ENCODE assay signal across 8 cellular contexts in the genomic region with DNA sequence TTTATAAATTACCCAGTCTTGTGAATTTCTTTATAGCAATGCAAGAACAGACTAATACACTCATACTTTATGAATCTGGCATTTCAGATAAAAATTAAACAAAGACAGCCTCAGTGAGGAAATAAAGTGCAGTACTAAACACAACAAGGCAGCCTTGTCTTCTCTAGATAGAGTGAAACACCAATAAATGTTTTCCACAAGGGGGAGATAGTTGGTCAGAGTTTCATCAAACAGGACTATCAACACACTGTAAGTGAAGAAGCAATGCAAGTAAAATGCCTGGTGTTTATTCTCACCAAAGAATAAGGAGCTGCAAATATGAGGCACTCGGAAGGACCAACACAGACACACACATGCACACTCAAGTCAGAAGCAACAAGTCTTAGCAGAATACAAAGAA.
DNase-seq lines count a peak whose midpoint lies in the region; ATAC-seq and TF ChIP-seq lines count a peak whose summit lies in the region.

No MANE protein-coding gene starts in this region.

- no peaks in the 10 kb centered on the region for H3K9me2 ChIP-seq in OCI-LY1 (ENCODE audit: low read depth, low read length)

- H3K27ac ChIP-seq in CD4-positive, CD25-positive, alpha-beta regulatory T cell (ENCODE audit: insufficient read depth, low read length, poor library complexity, severe bottlenecking), result no peak overlapping the region
- H3K27ac ChIP-seq in OCI-LY1 (ENCODE audit: low read depth, low read length, poor library complexity, severe bottlenecking) (no peak overlapping the region), prostate gland (no peak overlapping the region), thyroid gland (no peak overlapping the region)

- H3K36me3 ChIP-seq in CD4-positive, CD25-positive, alpha-beta regulatory T cell (ENCODE audit: control insufficient read depth, insufficient read depth, low read length), result no peaks in the 10 kb centered on the region
- peaks cover 10% of the 10 kb centered on the region for H3K36me3 ChIP-seq in OCI-LY1 (ENCODE audit: insufficient read depth, low read length)
- no peaks in the 10 kb centered on the region for H3K36me3 ChIP-seq in prostate gland
- H3K36me3 ChIP-seq in thyroid gland, result no peaks in the 10 kb centered on the region

- WGBS in prostate gland, result 75% methylated on average over 1 of the region's 1 CpG
- WGBS in thyroid gland, 2 donors, result 67 to 71% methylated on average over 1 of the region's 1 CpG

- H3K79me2 ChIP-seq in OCI-LY1 (ENCODE audit: insufficient read depth, low read length), result no peaks in the 10 kb centered on the region

- H3K36me3 Mint-ChIP-seq in CD4-positive, CD25-positive, alpha-beta regulatory T cell, result no peaks in the 10 kb centered on the region

- H3K27ac Mint-ChIP-seq in CD4-positive, CD25-positive, alpha-beta regulatory T cell, result no peak overlapping the region

- no peaks in the 10 kb centered on the region for H3K4me1 ChIP-seq in CD4-positive, CD25-positive, alpha-beta regulatory T cell (ENCODE audit: control insufficient read depth, insufficient read depth, low read length, poor library complexity, severe bottlenecking)
- H3K4me1 ChIP-seq in OCI-LY1 (ENCODE audit: insufficient read depth, low read length, severe bottlenecking), result no peaks in the 10 kb centered on the region
- H3K4me1 ChIP-seq in prostate gland (replicated peaks), result no peaks in the 10 kb centered on the region
- no peaks in the 10 kb centered on the region for H3K4me1 ChIP-seq in thyroid gland

- TF ChIP-seq POLR2A in prostate gland (IDR thresholded peaks at IDR 0.05) (no peak), thyroid gland (IDR thresholded peaks at IDR 0.05) (no peak)

- ATAC-seq in CD4-positive, CD25-positive, alpha-beta regulatory T cell (ENCODE audit: low read depth in 2 of 2), result peak; percentile 45 to 66
- peak; percentile 68 for ATAC-seq in GM18907 (IDR thresholded peaks at IDR 0.05; ENCODE audit: unreplicated experiment)
- no peak for ATAC-seq in GM19455 (IDR thresholded peaks at IDR 0.05; ENCODE audit: unreplicated experiment)

- H3K9me3 ChIP-seq in CD4-positive, CD25-positive, alpha-beta regulatory T cell (ENCODE audit: control insufficient read depth in 2 of 2, low read length in 2 of 2), result no peaks in the 10 kb centered on the region
- no peaks in the 10 kb centered on the region; the same call in 1 of the 2 replicates for H3K9me3 ChIP-seq in OCI-LY1 (ENCODE audit: low read length)
- no peaks in the 10 kb centered on the region for H3K9me3 ChIP-seq in prostate gland
- H3K9me3 ChIP-seq in thyroid gland, result no peaks in the 10 kb centered on the region

- no peak overlapping the region for H3K4me2 ChIP-seq in OCI-LY1 (ENCODE audit: low read length)

- H3K4me1 Mint-ChIP-seq in CD4-positive, CD25-positive, alpha-beta regulatory T cell, result peaks cover 0 to 7% (median 0%) of the 10 kb centered on the region in 4 donors

- intact Hi-C loops in prostate gland (cut with DNase I), result no loop called here
- intact Hi-C loops in thyroid gland (cut with DNase I), result no loop called here

- H3K27me3 ChIP-seq in CD4-positive, CD25-positive, alpha-beta regulatory T cell (ENCODE audit: control insufficient read depth, insufficient read depth, low read length), result no peaks in the 10 kb centered on the region
- H3K27me3 ChIP-seq in OCI-LY1 (ENCODE audit: insufficient read depth, low read length) (no peaks in the 10 kb centered on the region), prostate gland (replicated peaks; ENCODE audit: insufficient read depth) (no peaks in the 10 kb centered on the region), thyroid gland (no peaks in the 10 kb centered on the region)

- no peak overlapping the region for H3K4me3 Mint-ChIP-seq in CD4-positive, CD25-positive, alpha-beta regulatory T cell

- no peak overlapping the region for H2AFZ ChIP-seq in OCI-LY1 (ENCODE audit: low read length)

- peaks cover 4% of the 10 kb centered on the region for H3K27me3 Mint-ChIP-seq in CD4-positive, CD25-positive, alpha-beta regulatory T cell

- peaks cover 0 to 2% (median 0%) of the 10 kb centered on the region in 7 donors for H3K9me3 Mint-ChIP-seq in CD4-positive, CD25-positive, alpha-beta regulatory T cell

- no peaks in the 10 kb centered on the region for H3F3A ChIP-seq in OCI-LY1 (ENCODE audit: insufficient read depth, low read length)

- peak in 2 of 3 donors; percentile 52 to 67 for DNase-seq in CD4-positive, CD25-positive, alpha-beta regulatory T cell
- DNase-seq in epithelial cell of esophagus (ENCODE audit: low read depth) (peak; percentile 53), prostate gland (ENCODE audit: low spot score) (no peak), islet precursor cell (no peak), thyroid gland (no peak)

- H3K9ac ChIP-seq in OCI-LY1 (ENCODE audit: low read length), result no peak overlapping the region

- H4K20me1 ChIP-seq in OCI-LY1 (ENCODE audit: insufficient read depth, low read length), result no peaks in the 10 kb centered on the region

- no peak overlapping the region for H3K4me3 ChIP-seq in CD4-positive, CD25-positive, alpha-beta regulatory T cell (ENCODE audit: low read depth, low read length)
- H3K4me3 ChIP-seq in OCI-LY1 (ENCODE audit: low read depth, low read length, poor library complexity, severe bottlenecking) (no peak overlapping the region), epithelial cell of esophagus (ENCODE audit: low read length) (no peak overlapping the region), prostate gland (no peak overlapping the region), thyroid gland (replicated peaks in 1 of 3) (no peak overlapping the region)

- peak; percentile 39; the same call in 1 of the 2 replicates for TF ChIP-seq CTCF in OCI-LY1 (IDR thresholded peaks at IDR 0.05; ENCODE audit: low read length)
- peak; percentile 34 for TF ChIP-seq CTCF in epithelial cell of esophagus (IDR thresholded peaks at IDR 0.05; ENCODE audit: insufficient read depth, low read depth, low read length, missing control alignments)
- TF ChIP-seq CTCF in prostate gland (IDR thresholded peaks at IDR 0.05), result peak in 3 of 4 experiments; percentile 37 to 57 (median 51)
- TF ChIP-seq CTCF in thyroid gland (IDR thresholded peaks at IDR 0.05), result peak in 3 of 6 experiments; percentile 16 to 40 (median 39)

Comparison
In these comparisons a context has a peak if more than half of its experiments do, and no peak if none do; other contexts are left out.
1. DNase-seq: peak in CD4-positive, CD25-positive, alpha-beta regulatory T cell (2 of 3) and epithelial cell of esophagus (single experiment); none in prostate gland (single experiment), islet precursor cell (single experiment) and thyroid gland (0 of 2).